ENCODE assay signal across 34 cellular contexts in genomic region chr2:189391201-189391600, GRCh38.
"Had no signal": no experiment of that assay in that cellular context is flagged by ENCODE, and none has a peak within 500 bp of the region (broad histone marks: within the 10 kb centered on the region; RNA-seq: fewer than 3 reads in every experiment).

No MANE protein-coding gene starts in this region.

- H3K27me3 Mint-ChIP-seq: activated naive CD8-positive, alpha-beta T cell treated with anti-CD3 and anti-CD28 coated beads for 36 hours; naive thymus-derived CD8-positive, alpha-beta T cell; stimulated activated naive CD8-positive, alpha-beta T cell treated with anti-CD3 and anti-CD28 coated beads, Interleukin-15, Interleukin-2, amounts not matched to agents 100 ng/mL and 50 ng/mL, for 24 hours had no signal

- H3K9me3 Mint-ChIP-seq: activated naive CD8-positive, alpha-beta T cell treated with anti-CD3 and anti-CD28 coated beads for 36 hours; activated T-cell treated with anti-CD3 and anti-CD28 coated beads, Interleukin-2, amount 50 U/mL, for 72 hours; stimulated activated naive CD8-positive, alpha-beta T cell treated with anti-CD3 and anti-CD28 coated beads, Interleukin-15, Interleukin-2, amounts not matched to agents 100 ng/mL and 50 ng/mL, for 24 hours; T-helper 1 cell treated with Interleukin-12 subunit alpha and Interleukin-12 subunit beta and Interleukin-4 antibody, amounts not matched to agents 30 μg/mL and 1 μg/mL, for 36 hours had no signal

- H2AFZ ChIP-seq: hepatocyte, parathyroid adenoma had no signal

- H3K4me3 ChIP-seq: adrenal gland, body of pancreas, gastroesophageal sphincter, hepatocyte, psoas muscle, right atrium auricular region, uterus had no signal

- H3K4me3 Mint-ChIP-seq: activated naive CD8-positive, alpha-beta T cell treated with anti-CD3 and anti-CD28 coated beads for 36 hours; activated T-cell treated with anti-CD3 and anti-CD28 coated beads, Interleukin-2, amount 50 U/mL, for 72 hours; naive thymus-derived CD8-positive, alpha-beta T cell; neural crest cell; stimulated activated naive CD8-positive, alpha-beta T cell treated with anti-CD3 and anti-CD28 coated beads, Interleukin-15, Interleukin-2, amounts not matched to agents 100 ng/mL and 50 ng/mL, for 24 hours; T-helper 1 cell treated with Interleukin-12 subunit alpha and Interleukin-12 subunit beta and Interleukin-4 antibody, amounts not matched to agents 30 μg/mL and 1 μg/mL, for 36 hours; type B pancreatic cell had no signal

- H3K36me3 ChIP-seq: adrenal gland, gastroesophageal sphincter, right atrium auricular region, uterus had no signal

- H3K4me1 Mint-ChIP-seq: neural crest cell had no signal

- H3K36me3 Mint-ChIP-seq: type B pancreatic cell had no signal

- H3K27ac Mint-ChIP-seq: activated naive CD8-positive, alpha-beta T cell treated with anti-CD3 and anti-CD28 coated beads for 36 hours; activated T-cell treated with anti-CD3 and anti-CD28 coated beads, Interleukin-2, amount 50 U/mL, for 72 hours; naive thymus-derived CD8-positive, alpha-beta T cell; stimulated activated naive CD8-positive, alpha-beta T cell treated with anti-CD3 and anti-CD28 coated beads, Interleukin-15, Interleukin-2, amounts not matched to agents 100 ng/mL and 50 ng/mL, for 24 hours; T-helper 1 cell treated with Interleukin-12 subunit alpha and Interleukin-12 subunit beta and Interleukin-4 antibody, amounts not matched to agents 30 μg/mL and 1 μg/mL, for 36 hours; type B pancreatic cell had no signal

- ATAC-seq: activated T-cell treated with anti-CD3 and anti-CD28 coated beads, Interleukin-2, amount 50 U/mL, for 72 hours; body of pancreas; esophagus mucosa; gastroesophageal sphincter; left cardiac atrium; left ventricle myocardium superior; naive thymus-derived CD8-positive, alpha-beta T cell; psoas muscle had no signal

- H3K27ac ChIP-seq: adrenal gland, body of pancreas, gastroesophageal sphincter, hepatocyte, parathyroid adenoma, psoas muscle, right atrium auricular region, uterus, VCaP had no signal

- H3K9ac ChIP-seq: parathyroid adenoma had no signal

- DNase-seq: activated CD4-positive, alpha-beta T cell treated with anti-CD3 and anti-CD28 coated beads for 4 hours; activated CD4-positive, alpha-beta T cell treated with anti-CD3 and anti-CD28 coated beads, Interleukin-2, amount 50 U/mL, for 4 hours; activated effector memory CD4-positive, alpha-beta T cell treated with Interleukin-2 at 50 U/mL for 16 hours; activated naive CD4-positive, alpha-beta T cell treated with Interleukin-2 at 50 U/mL for 16 hours; activated naive CD8-positive, alpha-beta T cell treated with anti-CD3 and anti-CD28 coated beads for 36 hours; activated T-cell treated with anti-CD3 and anti-CD28 coated beads for 4 hours; activated T-cell treated with anti-CD3 and anti-CD28 coated beads, Interleukin-2, amount 50 U/mL, for 72 hours; adrenal gland; aorta; body of pancreas; caudate nucleus; cortex of kidney; islet precursor cell; left cardiac atrium; left ventricle myocardium superior; naive thymus-derived CD8-positive, alpha-beta T cell; occipital lobe; psoas muscle; stimulated activated CD4-positive, alpha-beta T cell treated with anti-CD3 and anti-CD28 coated beads, Interleukin-2, amount 100 ng/mL, for 48 hours; substantia nigra; SW 1271; T-helper 9 cell; uterus had no signal

- H3K27me3 ChIP-seq: adrenal gland, body of pancreas, gastroesophageal sphincter, hepatocyte, right atrium auricular region, uterus had no signal

- H3K4me2 ChIP-seq: hepatocyte had no signal

- H3K79me2 ChIP-seq: hepatocyte, parathyroid adenoma had no signal

- FAIRE-seq: endothelial cell of umbilical vein had no signal

- H3K4me1 ChIP-seq: body of pancreas, parathyroid adenoma, psoas muscle, right atrium auricular region had no signal

- H3K9me3 ChIP-seq: adrenal gland, body of pancreas, gastroesophageal sphincter, right atrium auricular region, uterus had no signal
